In genomic region chr5:181188700-181189362, GRCh38 we compare ENCODE assay signal across 8 cellular contexts. TPM values are rescaled to one million over a fixed set of nuclear protein-coding genes. Genes with fewer than 3 reads are reported as not detected.
A peak's percentile ranks its signal among the peaks of the same experiment; 100 is the strongest.
DNase-seq lines count a peak whose midpoint lies in the region; ATAC-seq, FAIRE-seq and TF ChIP-seq lines count a peak whose summit lies in the region.

No MANE protein-coding gene starts in this region.

- peaks cover 59% of the 10 kb centered on the region for H3K36me3 Mint-ChIP-seq in activated T-helper 17 cell treated with anti-CD3 and anti-CD28 coated beads, Interleukin-2, amount 50 U/mL, for 72 hours (ENCODE audit: low read depth)

- H3K9ac ChIP-seq in trophoblast cell (ENCODE audit: low read length), result peak overlapping the region; percentile 39

- POLR2A ChIA-PET in BJ (lab: Charles Lee), result interaction anchor here (0.5 kb wide), 1 partner anchor 403 kb away, joined by 3 read pairs; no protein-coding TSS in a partner anchor

- H2BK120ac ChIP-seq in trophoblast cell (ENCODE audit: insufficient read depth, low read length, poor library complexity), result no peak overlapping the region

- TF ChIP-seq CTCF in BJ (IDR thresholded peaks at IDR 0.05; ENCODE audit: insufficient read depth, low read depth, low read length), result no peak

- no peak for DNase-seq in BJ (ENCODE audit: low read depth)
- peak; percentile 79 for DNase-seq in LoVo (ENCODE audit: low spot score)
- DNase-seq in globus pallidus (ENCODE audit: low spot score), result peak; percentile 82
- DNase-seq in trophoblast cell, result peak; percentile 89 to 95
- peak; percentile 46 for DNase-seq in urothelium cell line (ENCODE audit: low spot score)
- DNase-seq in cortex of kidney (lab: John Stamatoyannopoulos, UW), result no peak

- CTCF ChIA-PET in BJ (lab: Yijun Ruan, JAX), result interaction anchor here (0.6 to 2.7 kb wide), 3 partner anchors 18 to 380 kb away, joined by 3 to 8 read pairs (median 5); no protein-coding TSS in a partner anchor

- WGBS in trophoblast cell (ENCODE audit: extremely low coverage, insufficient coverage, insufficient read length), result no CpG with 5 or more reads among the region's 35 CpGs

- H2BK5ac ChIP-seq in trophoblast cell (ENCODE audit: low read depth, low read length, poor library complexity), result no peak overlapping the region

- no peak overlapping the region for H2BK12ac ChIP-seq in trophoblast cell (ENCODE audit: low read length)

- peak overlapping the region; percentile 100 for H3K27ac Mint-ChIP-seq in activated T-helper 17 cell treated with anti-CD3 and anti-CD28 coated beads, Interleukin-2, amount 50 U/mL, for 72 hours

- peak overlapping the region; percentile 66 for H3K18ac ChIP-seq in trophoblast cell (ENCODE audit: low read length)

- peaks cover 5% of the 10 kb centered on the region for H3K9me3 Mint-ChIP-seq in activated T-helper 17 cell treated with anti-CD3 and anti-CD28 coated beads, Interleukin-2, amount 50 U/mL, for 72 hours

- H3K4me1 Mint-ChIP-seq in activated T-helper 17 cell treated with anti-CD3 and anti-CD28 coated beads, Interleukin-2, amount 50 U/mL, for 72 hours, result peaks cover 30% of the 10 kb centered on the region

- H3K23ac ChIP-seq in trophoblast cell (ENCODE audit: low read length), result no peak overlapping the region

- H3K79me1 ChIP-seq in trophoblast cell (ENCODE audit: low read length), result peaks cover 8% of the 10 kb centered on the region

- H4K91ac ChIP-seq in trophoblast cell (ENCODE audit: low read depth, low read length), result peak overlapping the region; percentile 39

- H3K27me3 Mint-ChIP-seq in activated T-helper 17 cell treated with anti-CD3 and anti-CD28 coated beads, Interleukin-2, amount 50 U/mL, for 72 hours, result no peaks in the 10 kb centered on the region

- peak overlapping the region; percentile 91 for H4K12ac ChIP-seq in trophoblast cell (ENCODE audit: low read depth, low read length)

- peaks cover 4% of the 10 kb centered on the region in 2 experiments for H3K4me1 ChIP-seq in trophoblast cell (ENCODE audit: control insufficient read depth in 1 of 2, insufficient read depth in 2 of 2, low read length in 2 of 2)

- H3K14ac ChIP-seq in trophoblast cell (ENCODE audit: low read length), result peak overlapping the region; percentile 46

- peak overlapping the region; percentile 100 for H3K4me2 ChIP-seq in trophoblast cell (ENCODE audit: low read length)

- H3K4me3 Mint-ChIP-seq in activated T-helper 17 cell treated with anti-CD3 and anti-CD28 coated beads, Interleukin-2, amount 50 U/mL, for 72 hours, result peak overlapping the region; percentile 97

- no peaks in the 10 kb centered on the region for H3K9me3 ChIP-seq in trophoblast cell (ENCODE audit: insufficient read depth, low read depth, low read length)

- H3K4me3 ChIP-seq in BJ (ENCODE audit: low read depth, low read length), result peak overlapping the region; percentile 42
- H3K4me3 ChIP-seq in trophoblast cell (ENCODE audit: low read depth, low read length), result peak overlapping the region; percentile 86

- H3K4ac ChIP-seq in trophoblast cell (ENCODE audit: low read depth, low read length), result no peak overlapping the region

- FAIRE-seq in urothelium cell line (lab: Jason Lieb, UNC), result no peak

- H2AK5ac ChIP-seq in trophoblast cell (ENCODE audit: low read length), result no peak overlapping the region

- no peak overlapping the region for H3K27ac ChIP-seq in trophoblast cell (ENCODE audit: low read depth, low read length)

- peak overlapping the region; percentile 64 for H4K8ac ChIP-seq in trophoblast cell (ENCODE audit: low read depth, low read length)

- no peak for ATAC-seq in activated T-helper 17 cell treated with anti-CD3 and anti-CD28 coated beads, Interleukin-2, amount 50 U/mL, for 72 hours (replicated peaks)
- no peak for ATAC-seq in GM19328 (IDR thresholded peaks at IDR 0.05; ENCODE audit: unreplicated experiment)

- H3K79me2 ChIP-seq in trophoblast cell (ENCODE audit: control insufficient read depth, insufficient read depth, low read length, poor library complexity), result peaks cover 6% of the 10 kb centered on the region

- H3K27me3 ChIP-seq in BJ (ENCODE audit: control insufficient read depth, insufficient read depth, low read length) (no peaks in the 10 kb centered on the region), trophoblast cell (ENCODE audit: insufficient read depth, low read length) (peaks cover 10% of the 10 kb centered on the region)

- peak overlapping the region; percentile 77 for H2AFZ ChIP-seq in trophoblast cell (ENCODE audit: insufficient read depth, low read length, poor library complexity)

- H3K36me3 ChIP-seq in BJ (ENCODE audit: control insufficient read depth, insufficient read depth, low read length) (no peaks in the 10 kb centered on the region), trophoblast cell (ENCODE audit: control insufficient read depth in 1 of 2, insufficient read depth in 2 of 2, low read length in 2 of 2) (no peaks in the 10 kb centered on the region)

RNA-seq across cellular contexts. Expression of gene TRIM7, which starts 16.2 kb away (rescaled TPM):
- 3.2 and 3.9 TPM in 2 replicates for polyA plus RNA-seq in BJ (2011; rRNA removed)
- 0.71 and 0.77 TPM in 2 replicates for polyA minus RNA-seq in BJ (2011; rRNA and poly(A)+ RNA removed)
- total RNA-seq in activated T-helper 17 cell treated with anti-CD3 and anti-CD28 coated beads, Interleukin-2, amount 50 U/mL, for 72 hours, result 1 to 10 TPM; 2.7 to 5.9 TPM
- polyA plus RNA-seq in trophoblast cell (2013), result 0.04 and 0.07 TPM in 2 replicates

RNA-seq across cellular contexts. Expression of gene TRIM41, which starts 34.2 kb away (rescaled TPM):
- 15.2 and 15.9 TPM in 2 replicates for polyA plus RNA-seq in BJ (2011; rRNA removed)
- polyA minus RNA-seq in BJ (2011; rRNA and poly(A)+ RNA removed), result 5.5 and 8.2 TPM in 2 replicates
- 10 to 100 TPM; 27.1 to 30.8 TPM for total RNA-seq in activated T-helper 17 cell treated with anti-CD3 and anti-CD28 coated beads, Interleukin-2, amount 50 U/mL, for 72 hours
- 16.4 and 16.9 TPM in 2 replicates for polyA plus RNA-seq in trophoblast cell (2013)

RNA-seq across cellular contexts. Expression of gene OR2V2, which starts 41.4 kb away (rescaled TPM):
- not detected in 2 replicates for polyA plus RNA-seq in BJ (2011; rRNA removed)
- polyA minus RNA-seq in BJ (2011; rRNA and poly(A)+ RNA removed), result not detected in 2 replicates
- total RNA-seq in activated T-helper 17 cell treated with anti-CD3 and anti-CD28 coated beads, Interleukin-2, amount 50 U/mL, for 72 hours, result not detected
- polyA plus RNA-seq in trophoblast cell (2013), result 0.04 TPM in 2 replicates

RNA-seq across cellular contexts. Expression of gene RACK1, which starts 54.9 kb away (rescaled TPM):
- 6,186 and 8,520 TPM in 2 replicates for polyA plus RNA-seq in BJ (2011; rRNA removed)
- 5,808 and 12,219 TPM in 2 replicates for polyA minus RNA-seq in BJ (2011; rRNA and poly(A)+ RNA removed)
- total RNA-seq in activated T-helper 17 cell treated with anti-CD3 and anti-CD28 coated beads, Interleukin-2, amount 50 U/mL, for 72 hours, result 1,000 to 10,000 TPM; 2,150 to 2,706 TPM
- 2,172 and 2,251 TPM in 2 replicates for polyA plus RNA-seq in trophoblast cell (2013)

RNA-seq across cellular contexts. Expression of gene OR2V1, which starts 57.9 kb away (rescaled TPM):
- not detected in 2 replicates for polyA plus RNA-seq in BJ (2011; rRNA removed)
- not detected in 2 replicates for polyA minus RNA-seq in BJ (2011; rRNA and poly(A)+ RNA removed)
- total RNA-seq in activated T-helper 17 cell treated with anti-CD3 and anti-CD28 coated beads, Interleukin-2, amount 50 U/mL, for 72 hours, result not detected
- not detected in 2 replicates for polyA plus RNA-seq in trophoblast cell (2013)

Comparison
In these comparisons a context has a peak if more than half of its experiments do, and no peak if none do; other contexts are left out.
1. DNase-seq: peak in LoVo (single experiment), globus pallidus (single experiment), trophoblast cell (2 of 2) and urothelium cell line (single experiment); none in BJ (single experiment) and cortex of kidney (single experiment).